31 cellular contexts compared by ENCODE assay signal in the genomic region with DNA sequence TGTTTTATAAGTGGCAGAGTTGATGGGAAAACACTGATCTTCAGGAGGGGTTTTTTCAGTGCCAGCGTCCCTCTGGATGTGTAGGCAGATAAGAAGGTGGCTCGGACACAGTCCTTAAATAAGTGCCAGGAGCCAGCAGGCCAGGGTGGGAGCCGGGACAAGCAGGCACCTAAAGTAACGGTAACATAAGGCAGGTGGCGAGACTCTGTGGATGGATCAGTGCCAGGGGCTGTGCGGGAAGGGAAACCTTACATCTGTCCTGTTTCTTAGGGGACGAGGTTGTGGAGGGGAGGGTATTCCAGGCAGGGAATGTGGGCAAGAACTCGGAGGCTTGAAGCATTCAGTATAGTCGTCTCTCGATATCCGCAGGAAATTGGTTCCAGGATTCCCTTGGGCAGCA. TPM values are rescaled to one million over a fixed set of nuclear protein-coding genes. Genes with fewer than 3 reads are reported as not detected.
A peak's percentile ranks its signal among the peaks of the same experiment; 100 is the strongest.
DNase-seq lines count a peak whose midpoint lies in the region; ATAC-seq, FAIRE-seq and TF ChIP-seq lines count a peak whose summit lies in the region.
"Had no signal": no experiment of that assay in that cellular context is flagged by ENCODE, and none has a peak within 500 bp of the region (broad histone marks: within the 10 kb centered on the region; RNA-seq: fewer than 3 reads in every experiment).

No MANE protein-coding gene starts in this region.

- TF ChIP-seq EP300 in H1 (IDR thresholded peaks at IDR 0.05; ENCODE audit: borderline replicate concordance in 1 of 2, low read depth in 2 of 2, low read length in 2 of 2) = no peak

- H3K4me1 Mint-ChIP-seq in activated naive CD4-positive, alpha-beta T cell treated with anti-CD3 and anti-CD28 coated beads for 36 hours (ENCODE audit: low read depth) = peaks cover 51% of the 10 kb centered on the region
- peaks cover 39% of the 10 kb centered on the region for H3K4me1 Mint-ChIP-seq in progenitor cell of endocrine pancreas (ENCODE audit: low read depth)

- peaks cover 3% of the 10 kb centered on the region in 2 donors for H3K36me3 Mint-ChIP-seq in activated naive CD4-positive, alpha-beta T cell treated with anti-CD3 and anti-CD28 coated beads, Interleukin-2, amount 50 U/mL, for 72 hours
- peaks cover 14% of the 10 kb centered on the region for H3K36me3 Mint-ChIP-seq in activated naive CD4-positive, alpha-beta T cell treated with anti-CD3 and anti-CD28 coated beads for 36 hours (ENCODE audit: low read depth)
- H3K36me3 Mint-ChIP-seq in progenitor cell of endocrine pancreas (ENCODE audit: insufficient read depth) = peaks cover 6% of the 10 kb centered on the region

- H4K8ac ChIP-seq in H1 (ENCODE audit: extremely low read depth, insufficient read depth, low read length) = no peak overlapping the region

- H3K27me3 Mint-ChIP-seq in activated naive CD4-positive, alpha-beta T cell treated with anti-CD3 and anti-CD28 coated beads for 36 hours (ENCODE audit: low read depth) = no peaks in the 10 kb centered on the region
- no peaks in the 10 kb centered on the region for H3K27me3 Mint-ChIP-seq in progenitor cell of endocrine pancreas
- H3K27me3 Mint-ChIP-seq: activated CD4-positive, alpha-beta memory T cell treated with anti-CD3 and anti-CD28 coated beads, Interleukin-2, amount 10 ng/mL, durations not matched to agents 7 days and 5 days; activated naive CD4-positive, alpha-beta T cell treated with anti-CD3 and anti-CD28 coated beads, Interleukin-2, amount 50 U/mL, for 24 hours; CD4-positive, alpha-beta memory T cell had no signal

- H3K27ac ChIP-seq in H1 (ENCODE audit: low read depth, low read length) = no peak overlapping the region
- H3K27ac ChIP-seq: breast epithelium, gastrocnemius medialis, right lobe of liver, SK-N-MC, tibial artery had no signal

- TF ChIP-seq POLR2A in H1 (IDR thresholded peaks at IDR 0.05; ENCODE audit: control extremely low read depth in 1 of 2, low read depth in 2 of 2, low read length in 2 of 2) = no peak

- no peak for ATAC-seq in activated naive CD4-positive, alpha-beta T cell treated with anti-CD3 and anti-CD28 coated beads, Interleukin-2, amount 50 U/mL, for 72 hours
- ATAC-seq: gastrocnemius medialis, right lobe of liver had no signal

- no peak overlapping the region for H3K23ac ChIP-seq in H1 (ENCODE audit: insufficient read length)

- no peak overlapping the region for H3K4ac ChIP-seq in H1 (replicated peaks; ENCODE audit: insufficient read length, low read depth, low read length)

- no peak overlapping the region for H3K4me3 Mint-ChIP-seq in activated naive CD4-positive, alpha-beta T cell treated with anti-CD3 and anti-CD28 coated beads for 36 hours
- H3K4me3 Mint-ChIP-seq in progenitor cell of endocrine pancreas (ENCODE audit: low read depth) = no peak overlapping the region
- H3K4me3 Mint-ChIP-seq: activated CD4-positive, alpha-beta memory T cell treated with anti-CD3 and anti-CD28 coated beads, Interleukin-2, amount 10 ng/mL, durations not matched to agents 7 days and 5 days; activated naive CD4-positive, alpha-beta T cell treated with anti-CD3 and anti-CD28 coated beads, Interleukin-2, amount 50 U/mL, for 24 hours; neural crest cell had no signal

- 0 out of 7 replicates have a peak overlapping the region, but pooled peaks of 1 of the 4 experiments have one; percentile 10 for H3K9ac ChIP-seq in H1 (replicated peaks in 1 of 4; ENCODE audit: extremely low read depth in 1 of 4, low read depth in 3 of 4, low read length in 3 of 4)

- no peak overlapping the region for H3K14ac ChIP-seq in H1 (ENCODE audit: insufficient read length)

- no peaks in the 10 kb centered on the region for H3K9me3 ChIP-seq in H1 (ENCODE audit: insufficient read depth in 2 of 2, low read depth in 1 of 2, low read length in 1 of 2)
- H3K9me3 ChIP-seq: breast epithelium, gastrocnemius medialis, MG63, right lobe of liver, tibial artery had no signal

- peak overlapping the region; percentile 20 to 51 for H3K27ac Mint-ChIP-seq in activated naive CD4-positive, alpha-beta T cell treated with anti-CD3 and anti-CD28 coated beads, Interleukin-2, amount 50 U/mL, for 72 hours
- H3K27ac Mint-ChIP-seq in activated naive CD4-positive, alpha-beta T cell treated with anti-CD3 and anti-CD28 coated beads for 36 hours = no peak overlapping the region
- H3K27ac Mint-ChIP-seq in progenitor cell of endocrine pancreas = peak overlapping the region; percentile 38
- H3K27ac Mint-ChIP-seq: activated CD4-positive, alpha-beta memory T cell treated with anti-CD3 and anti-CD28 coated beads, Interleukin-2, amount 10 ng/mL, durations not matched to agents 7 days and 5 days; activated naive CD4-positive, alpha-beta T cell treated with anti-CD3 and anti-CD28 coated beads, Interleukin-2, amount 50 U/mL, for 24 hours had no signal

- no peaks in the 10 kb centered on the region for H3K36me3 ChIP-seq in H1 (ENCODE audit: control insufficient read depth in 2 of 4, insufficient read depth in 4 of 4, low read length in 3 of 4)
- H3K36me3 ChIP-seq: breast epithelium, gastrocnemius medialis, MG63, right lobe of liver had no signal

- no peak overlapping the region for H2AFZ ChIP-seq in H1 (ENCODE audit: low read length)

- H2BK5ac ChIP-seq in H1 (ENCODE audit: low read depth, low read length) = 0 out of 2 replicates have a peak overlapping the region, but pooled peaks have one; percentile 16

- 90% methylated on average over 11 of the region's 11 CpGs; no CpG with 5 or more reads in 1 of the 2 experiments for WGBS in H1 (ENCODE audit: extremely low coverage in 1 of 2, insufficient coverage in 1 of 2, insufficient read length in 1 of 2, insufficient replicate concordance in 2 of 2, low coverage in 1 of 2, low lambda C conversion rate in 2 of 2, missing lambda C conversion rate in 1 of 2), 2 experiments

- H3K4me1 ChIP-seq in H1 (replicated peaks in 1 of 4; ENCODE audit: control insufficient read depth in 3 of 4, insufficient read depth in 4 of 4, low read length in 3 of 4) = peaks cover 2 to 21% (median 16%) of the 10 kb centered on the region in 4 experiments; a peak in 6 of 7 replicates
- H3K4me1 ChIP-seq: breast epithelium, gastrocnemius medialis, right lobe of liver had no signal

- POLR2A ChIA-PET in H1 (lab: Charles Lee; ENCODE audit: partially characterized antibody) = interaction anchor here (0.8 kb wide), 1 partner anchor 49 kb away, joined by 3 read pairs; no protein-coding TSS in a partner anchor

- peaks cover 30 to 58% of the 10 kb centered on the region in 2 experiments for H4K20me1 ChIP-seq in H1 (replicated peaks in 1 of 2; ENCODE audit: control insufficient read depth in 1 of 2, insufficient read depth in 2 of 2, low read length in 2 of 2)

- H3K23me2 ChIP-seq in H1 (ENCODE audit: low read depth, low read length) = no peaks in the 10 kb centered on the region

- CTCF ChIA-PET in activated naive CD4-positive, alpha-beta T cell treated with anti-CD3 and anti-CD28 coated beads for 36 hours (lab: Charles Lee) = interaction anchor here (0.7 kb wide), 1 partner anchor 56 kb away, joined by 3 read pairs; no protein-coding TSS in a partner anchor
- CTCF ChIA-PET in H1 (lab: Charles Lee; ENCODE audit: partially characterized antibody) = interaction anchor here (0.8 to 1.1 kb wide), 2 partner anchors 8 to 46 kb away, joined by 3 read pairs; no protein-coding TSS in a partner anchor

- H4K91ac ChIP-seq in H1 (replicated peaks; ENCODE audit: insufficient read length, low read length) = peak overlapping the region; percentile 35

- no peak overlapping the region for H2BK20ac ChIP-seq in H1 (ENCODE audit: low read length)

- peaks cover 24 to 95% of the 10 kb centered on the region in 2 experiments for H3K79me2 ChIP-seq in H1 (ENCODE audit: control insufficient read depth in 1 of 2, insufficient read depth in 2 of 2, low read length in 2 of 2)

- TF ChIP-seq CTCF in H1 (IDR thresholded peaks at IDR 0.05; ENCODE audit: control extremely low read depth in 1 of 3, insufficient read depth in 1 of 3, low read depth in 1 of 3, low read length in 3 of 3) (no peak), progenitor cell of endocrine pancreas (IDR thresholded peaks at IDR 0.05; ENCODE audit: unreplicated experiment) (no peak)

- no peak overlapping the region for H3K4me2 ChIP-seq in H1 (ENCODE audit: insufficient read depth in 1 of 2, low read depth in 2 of 2, low read length in 2 of 2)

- H3K27me3 ChIP-seq in H1 (replicated peaks in 1 of 4; ENCODE audit: control insufficient read depth in 3 of 4, extremely low read depth in 1 of 4, insufficient read depth in 3 of 4, low read length in 3 of 4) = no peaks in the 10 kb centered on the region
- H3K27me3 ChIP-seq: breast epithelium, gastrocnemius medialis, MG63, right lobe of liver, tibial artery had no signal

- no peaks in the 10 kb centered on the region for H3K9me3 Mint-ChIP-seq in activated naive CD4-positive, alpha-beta T cell treated with anti-CD3 and anti-CD28 coated beads, Interleukin-2, amount 50 U/mL, for 72 hours
- H3K9me3 Mint-ChIP-seq in activated naive CD4-positive, alpha-beta T cell treated with anti-CD3 and anti-CD28 coated beads for 36 hours = no peaks in the 10 kb centered on the region
- no peaks in the 10 kb centered on the region for H3K9me3 Mint-ChIP-seq in progenitor cell of endocrine pancreas (ENCODE audit: low read depth)
- H3K9me3 Mint-ChIP-seq: activated CD4-positive, alpha-beta memory T cell treated with anti-CD3 and anti-CD28 coated beads, Interleukin-2, amount 10 ng/mL, durations not matched to agents 7 days and 5 days; activated naive CD4-positive, alpha-beta T cell treated with anti-CD3 and anti-CD28 coated beads, Interleukin-2, amount 50 U/mL, for 24 hours; CD4-positive, alpha-beta memory T cell; neural crest cell had no signal

- no peak overlapping the region for H2BK12ac ChIP-seq in H1 (ENCODE audit: low read depth, low read length)

- H3K18ac ChIP-seq in H1 (ENCODE audit: extremely low read depth, low read length) = 0 out of 2 replicates have a peak overlapping the region, but pooled peaks have one; percentile 19

- H2BK15ac ChIP-seq in H1 (ENCODE audit: low read length) = no peak overlapping the region

- FAIRE-seq in H1 (lab: Jason Lieb, UNC) = no peak
- FAIRE-seq: H54 had no signal

- H3K4me3 ChIP-seq in H1 (ENCODE audit: extremely low read depth in 1 of 4, insufficient read depth in 2 of 4, low read depth in 3 of 4, low read length in 4 of 4) = no peak overlapping the region
- H3K4me3 ChIP-seq: breast epithelium, gastrocnemius medialis, MG63, right lobe of liver, SK-N-MC, tibial artery had no signal

- H3K56ac ChIP-seq in H1 (replicated peaks; ENCODE audit: insufficient read length, low read depth, low read length) = no peak overlapping the region

- intact Hi-C loops in activated naive CD4-positive, alpha-beta T cell treated with anti-CD3 and anti-CD28 coated beads for 36 hours (cut with micrococcal nuclease) = no loop called here

- H4K5ac ChIP-seq in H1 (ENCODE audit: insufficient read length, low read depth, low read length) = no peak overlapping the region

- H2BK120ac ChIP-seq in H1 (replicated peaks; ENCODE audit: low read depth, low read length) = no peak overlapping the region

- no peak for TF ChIP-seq RAD21 in H1 (IDR thresholded peaks at IDR 0.05 in 1 of 2, conservative IDR thresholded peaks at IDR 0.05 in 1 of 2; ENCODE audit: low read depth in 2 of 2, low read length in 2 of 2)

- H3K79me1 ChIP-seq in H1 (ENCODE audit: low read depth, low read length) = peaks cover 36% of the 10 kb centered on the region

- no peak overlapping the region for H2AK5ac ChIP-seq in H1 (ENCODE audit: low read depth, low read length)

- DNase-seq in activated naive CD4-positive, alpha-beta T cell treated with anti-CD3 and anti-CD28 coated beads, Interleukin-2, amount 50 U/mL, for 72 hours (ENCODE audit: low spot score in 2 of 2) = no peak
- no peak for DNase-seq in activated naive CD4-positive, alpha-beta T cell treated with anti-CD3 and anti-CD28 coated beads for 36 hours
- DNase-seq in NCI-H524 treated with DMSO at 0.1 percent for 48 hours (lab: John Stamatoyannopoulos, UW) (peak; percentile 46), H1 (ENCODE audit: low read depth in 1 of 2, low spot score in 2 of 2) (no peak), progenitor cell of endocrine pancreas (ENCODE audit: low spot score, unreplicated experiment) (no peak), NCI-H2107 (lab: John Stamatoyannopoulos, UW) (no peak), HPDE6-E6E7 (ENCODE audit: extremely low spot score) (no peak)
- no peak for DNase-seq in stimulated activated CD4-positive, alpha-beta T cell treated with anti-CD3 and anti-CD28 coated beads, Interleukin-4, amount 100 ng/mL, for 1 hour
- DNase-seq: activated CD4-positive, alpha-beta memory T cell treated with anti-CD3 and anti-CD28 coated beads, Interleukin-2, amount 10 ng/mL, durations not matched to agents 7 days and 5 days; AML-193; amygdala; CD4-positive, alpha-beta memory T cell; gastrocnemius medialis; hippocampal formation; KG1; MG63; NCI-H1105; NCI-H187 treated with DMSO at 0.1 percent for 48 hours; NCI-H345; NCI-H774; right lobe of liver; stimulated activated CD4-positive, alpha-beta T cell treated with anti-CD3 and anti-CD28 coated beads, Interleukin-2, amount 100 ng/mL, for 48 hours; T-helper 1 cell; tibial artery had no signal

RNA-seq across cellular contexts. Expression of gene BCR, which starts 15.9 kb away (rescaled TPM):
- total RNA-seq in activated naive CD4-positive, alpha-beta T cell treated with anti-CD3 and anti-CD28 coated beads, Interleukin-2, amount 50 U/mL, for 72 hours = 10 to 100 TPM; 44.9 to 63.7 TPM
- 10 to 100 TPM; 62.3 to 63.3 TPM for total RNA-seq in activated naive CD4-positive, alpha-beta T cell treated with anti-CD3 and anti-CD28 coated beads for 36 hours
- total RNA-seq in H1 (2021; fragmentation: NEBNext Ultra II Directional; extraction: Animal tissue kit (Norgen Biotek cat#: 25700)) = 122 and 130 TPM in 2 replicates
- polyA plus RNA-seq in H1 (2011; rRNA removed) = 66.7 and 110 TPM in 2 replicates
- polyA plus RNA-seq in H1 (2011; cell fraction: cytosol; rRNA removed) = 101 TPM
- 162 TPM for polyA plus RNA-seq in H1 (2011; cell fraction: nucleus; rRNA removed)
- polyA plus RNA-seq in H1 (2012, experiment 1 of 2) = 76.6 to 172 TPM (median 129 TPM) in 4 replicates
- 53.7 TPM for polyA plus RNA-seq in H1 (2012, experiment 2 of 2)
- polyA plus RNA-seq in H1 (2013, experiment 1 of 2) = 37.8 TPM
- polyA plus RNA-seq in H1 (2013, experiment 2 of 2) = 37.4 TPM
- 150 and 166 TPM in 2 replicates for polyA minus RNA-seq in H1 (2011; rRNA and poly(A)+ RNA removed)
- polyA minus RNA-seq in H1 (2011; cell fraction: cytosol; rRNA and poly(A)+ RNA removed) = 183 TPM
- polyA minus RNA-seq in H1 (2011; cell fraction: nucleus; rRNA and poly(A)+ RNA removed) = 71.0 TPM
- 102 and 106 TPM in 2 replicates for total RNA-seq in progenitor cell of endocrine pancreas

RNA-seq across cellular contexts. Expression of gene RAB36, which starts 50.9 kb away (rescaled TPM):
- under 1 TPM in 1 of 2 donors, not detected in 1; 0.25 TPM for total RNA-seq in activated naive CD4-positive, alpha-beta T cell treated with anti-CD3 and anti-CD28 coated beads, Interleukin-2, amount 50 U/mL, for 72 hours
- not detected for total RNA-seq in activated naive CD4-positive, alpha-beta T cell treated with anti-CD3 and anti-CD28 coated beads for 36 hours
- 1.0 and 1.1 TPM in 2 replicates for total RNA-seq in H1 (2021; fragmentation: NEBNext Ultra II Directional; extraction: Animal tissue kit (Norgen Biotek cat#: 25700))
- polyA plus RNA-seq in H1 (2011; rRNA removed) = 1.4 and 1.5 TPM in 2 replicates
- polyA plus RNA-seq in H1 (2011; cell fraction: cytosol; rRNA removed) = 0.75 TPM
- 0.86 TPM for polyA plus RNA-seq in H1 (2011; cell fraction: nucleus; rRNA removed)
- polyA plus RNA-seq in H1 (2012, experiment 1 of 2) = 0.84 to 1.0 TPM (median 0.98 TPM) in 4 replicates
- 0.87 TPM for polyA plus RNA-seq in H1 (2012, experiment 2 of 2)
- polyA plus RNA-seq in H1 (2013, experiment 1 of 2) = 0.79 TPM
- polyA plus RNA-seq in H1 (2013, experiment 2 of 2) = 0.79 TPM
- 1.0 and 1.5 TPM in 2 replicates for polyA minus RNA-seq in H1 (2011; rRNA and poly(A)+ RNA removed)
- 0.44 TPM for polyA minus RNA-seq in H1 (2011; cell fraction: cytosol; rRNA and poly(A)+ RNA removed)
- 0.70 TPM for polyA minus RNA-seq in H1 (2011; cell fraction: nucleus; rRNA and poly(A)+ RNA removed)
- total RNA-seq in progenitor cell of endocrine pancreas = 10.1 and 10.3 TPM in 2 replicates

RNA-seq across cellular contexts. Expression of gene RSPH14, which starts 54.4 kb away (rescaled TPM):
- total RNA-seq in activated naive CD4-positive, alpha-beta T cell treated with anti-CD3 and anti-CD28 coated beads, Interleukin-2, amount 50 U/mL, for 72 hours = under 1 TPM; 0.18 to 0.33 TPM
- under 1 TPM; 0.33 to 0.35 TPM for total RNA-seq in activated naive CD4-positive, alpha-beta T cell treated with anti-CD3 and anti-CD28 coated beads for 36 hours
- 0.84 TPM in 1 of 2 replicates, not detected in the other for total RNA-seq in H1 (2021; fragmentation: NEBNext Ultra II Directional; extraction: Animal tissue kit (Norgen Biotek cat#: 25700))
- polyA plus RNA-seq in H1 (2011; rRNA removed) = 0.28 and 0.30 TPM in 2 replicates
- 0.28 TPM for polyA plus RNA-seq in H1 (2011; cell fraction: cytosol; rRNA removed)
- 0.33 TPM for polyA plus RNA-seq in H1 (2011; cell fraction: nucleus; rRNA removed)
- polyA plus RNA-seq in H1 (2012, experiment 1 of 2) = 0.24 to 0.43 TPM (median 0.28 TPM) in 3 of 4 replicates, not detected in the other
- polyA plus RNA-seq in H1 (2012, experiment 2 of 2) = 0.22 TPM
- polyA plus RNA-seq in H1 (2013, experiment 1 of 2) = 0.10 TPM
- polyA plus RNA-seq in H1 (2013, experiment 2 of 2) = 0.13 TPM
- polyA minus RNA-seq in H1 (2011; rRNA and poly(A)+ RNA removed) = 0.13 and 0.39 TPM in 2 replicates
- polyA minus RNA-seq in H1 (2011; cell fraction: cytosol; rRNA and poly(A)+ RNA removed) = not detected
- not detected for polyA minus RNA-seq in H1 (2011; cell fraction: nucleus; rRNA and poly(A)+ RNA removed)
- 2.4 and 3.6 TPM in 2 replicates for total RNA-seq in progenitor cell of endocrine pancreas
- total RNA-seq: A673; activated CD4-positive, alpha-beta memory T cell treated with anti-CD3 and anti-CD28 coated beads, Interleukin-2, amount 10 ng/mL, durations not matched to agents 7 days and 5 days; CD4-positive, alpha-beta memory T cell; gastrocnemius medialis; right lobe of liver had no signal
- polyA plus RNA-seq: CD4-positive, alpha-beta memory T cell; fibroblast of lung had no signal
